15 cellular contexts compared by ENCODE assay signal in genomic region chr12:101086490-101086889, GRCh38.
DNase-seq lines count a peak whose midpoint lies in the region; ATAC-seq and TF ChIP-seq lines count a peak whose summit lies in the region.
"Had no signal": no experiment of that assay in that cellular context is flagged by ENCODE, and none has a peak within 500 bp of the region (broad histone marks: within the 10 kb centered on the region; RNA-seq: fewer than 3 reads in every experiment).

No MANE protein-coding gene starts in this region.

- H3K4me3 Mint-ChIP-seq in endodermal cell = no peak overlapping the region

- WGBS in endodermal cell (ENCODE audit: insufficient coverage in 1 of 2, insufficient read length in 1 of 2), 2 experiments = 71 to 72% methylated on average over 7 to 9 of the region's 9 CpGs

- TF ChIP-seq CTCF in endodermal cell (conservative IDR thresholded peaks at IDR 0.05) = no peak
- TF ChIP-seq CTCF in parathyroid adenoma (IDR thresholded peaks at IDR 0.05) = no peak

- H3K4me1 ChIP-seq in endodermal cell (ENCODE audit: control insufficient read depth, insufficient read depth, low read length) (no peaks in the 10 kb centered on the region), parathyroid adenoma (no peaks in the 10 kb centered on the region)
- H3K4me1 ChIP-seq: spleen, tibial nerve had no signal

- no peaks in the 10 kb centered on the region for H3K79me2 ChIP-seq in parathyroid adenoma

- H3K4me3 ChIP-seq in endodermal cell (ENCODE audit: low read length) = no peak overlapping the region
- no peak overlapping the region for H3K4me3 ChIP-seq in parathyroid adenoma (ENCODE audit: low read depth, low read length)
- H3K4me3 ChIP-seq: spleen, tibial nerve had no signal

- no peak for ATAC-seq in GM18858 (IDR thresholded peaks at IDR 0.05; ENCODE audit: unreplicated experiment)
- ATAC-seq: activated CD4-positive, CD25-positive, alpha-beta regulatory T cell treated with anti-CD3 and anti-CD28 coated beads, Interleukin-2, amount 50 U/mL, for 24 hours; HCT116 had no signal

- no peaks in the 10 kb centered on the region for H3K27me3 Mint-ChIP-seq in endodermal cell (ENCODE audit: insufficient read depth)

- H3K9me3 Mint-ChIP-seq in endodermal cell = peaks cover 4% of the 10 kb centered on the region

- H3K27ac Mint-ChIP-seq in endodermal cell = no peak overlapping the region

- H3K27ac ChIP-seq in endodermal cell (ENCODE audit: low read depth, low read length) (no peak overlapping the region), parathyroid adenoma (no peak overlapping the region)
- H3K27ac ChIP-seq: epithelial cell of prostate, spleen, tibial nerve had no signal

- H3K36me3 Mint-ChIP-seq in endodermal cell (ENCODE audit: low read depth) = no peaks in the 10 kb centered on the region

- DNase-seq in H4 (ENCODE audit: low spot score) (peak; percentile 14), NCI-H524 treated with DMSO at 0.1 percent for 48 hours (lab: John Stamatoyannopoulos, UW) (peak; percentile 10), endodermal cell (peak; percentile 85), NCI-H69 (lab: John Stamatoyannopoulos, UW) (no peak)
- DNase-seq in central memory CD4-positive, alpha-beta T cell = no peak
- DNase-seq in activated CD4-positive, CD25-positive, alpha-beta regulatory T cell (lab: John Stamatoyannopoulos, UW) = no peak
- DNase-seq: KBM-7, SHP77 treated with DMSO at 0.1 percent for 48 hours, spleen had no signal

- H2AFZ ChIP-seq in parathyroid adenoma = no peak overlapping the region

- H3K4me2 ChIP-seq in parathyroid adenoma (ENCODE audit: low read length) = peak overlapping the region; percentile 33

- no peaks in the 10 kb centered on the region for H3K9me3 ChIP-seq in endodermal cell (ENCODE audit: control insufficient read depth, low read length)
- no peaks in the 10 kb centered on the region for H3K9me3 ChIP-seq in parathyroid adenoma (ENCODE audit: control insufficient read depth, low read length)
- H3K9me3 ChIP-seq: spleen, tibial nerve had no signal

- H3K4me1 Mint-ChIP-seq in endodermal cell = peaks cover 6% of the 10 kb centered on the region

- H3K9ac ChIP-seq in endodermal cell (ENCODE audit: extremely low read depth, low read length, poor library complexity, severe bottlenecking) = no peak overlapping the region
- H3K9ac ChIP-seq in parathyroid adenoma = no peak overlapping the region

- no peaks in the 10 kb centered on the region for H3K27me3 ChIP-seq in endodermal cell (ENCODE audit: control insufficient read depth, insufficient read depth, low read length, poor library complexity, severe bottlenecking)
- peaks cover 6% of the 10 kb centered on the region for H3K27me3 ChIP-seq in parathyroid adenoma (ENCODE audit: control insufficient read depth, insufficient read depth, low read length)
- H3K27me3 ChIP-seq: spleen, tibial nerve had no signal

- H3K36me3 ChIP-seq in endodermal cell (ENCODE audit: control insufficient read depth, insufficient read depth, low read length) (no peaks in the 10 kb centered on the region), parathyroid adenoma (ENCODE audit: control insufficient read depth, insufficient read depth, low read length) (no peaks in the 10 kb centered on the region)
- H3K36me3 ChIP-seq: spleen, tibial nerve had no signal

Comparison
In these comparisons a context has a peak if more than half of its experiments do, and no peak if none do; other contexts are left out.
1. DNase-seq: peak in H4 (single experiment), NCI-H524 treated with DMSO at 0.1 percent for 48 hours (single experiment) and endodermal cell (single experiment); none in central memory CD4-positive, alpha-beta T cell (single experiment), NCI-H69 (single experiment) and activated CD4-positive, CD25-positive, alpha-beta regulatory T cell (0 of 4).